ENCODE assay signal across 8 cellular contexts in the genomic region with DNA sequence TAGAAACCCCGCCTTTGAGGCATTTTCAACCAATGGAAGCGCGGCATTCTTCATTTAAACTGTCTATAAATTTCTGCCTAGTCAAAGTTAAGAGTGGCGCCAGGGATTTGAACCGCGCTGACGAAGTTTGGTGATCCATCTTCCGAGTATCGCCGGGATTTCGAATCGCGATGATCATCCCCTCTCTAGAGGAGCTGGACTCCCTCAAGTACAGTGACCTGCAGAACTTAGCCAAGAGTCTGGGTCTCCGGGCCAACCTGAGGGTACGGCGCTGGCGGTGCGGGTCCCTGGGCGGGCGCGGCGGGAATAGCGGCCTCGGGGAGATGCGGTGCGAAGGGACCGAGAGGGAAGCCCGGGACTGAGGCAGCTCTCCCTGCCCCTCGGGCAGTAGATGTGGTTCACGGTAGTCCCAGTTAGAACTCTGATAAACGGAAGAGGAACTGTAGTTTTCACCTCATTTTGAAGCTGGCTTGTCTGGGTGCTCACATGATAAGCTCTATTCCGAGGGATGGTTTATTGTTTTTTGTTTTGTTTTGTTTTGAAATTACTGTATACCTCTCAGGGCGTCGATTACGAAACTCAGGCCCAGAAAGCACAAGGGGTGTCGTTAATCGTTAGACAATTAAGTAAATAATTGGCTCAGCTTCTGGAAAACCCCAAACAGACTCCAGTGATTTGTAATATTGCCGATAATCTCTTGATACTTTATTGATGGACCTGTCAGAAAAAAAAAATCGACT. TPM values are rescaled to one million over a fixed set of nuclear protein-coding genes. Genes with fewer than 3 reads are reported as not detected.
DNase-seq lines count a peak whose midpoint lies in the region; ATAC-seq, FAIRE-seq and TF ChIP-seq lines count a peak whose summit lies in the region.

A gene with protein sequence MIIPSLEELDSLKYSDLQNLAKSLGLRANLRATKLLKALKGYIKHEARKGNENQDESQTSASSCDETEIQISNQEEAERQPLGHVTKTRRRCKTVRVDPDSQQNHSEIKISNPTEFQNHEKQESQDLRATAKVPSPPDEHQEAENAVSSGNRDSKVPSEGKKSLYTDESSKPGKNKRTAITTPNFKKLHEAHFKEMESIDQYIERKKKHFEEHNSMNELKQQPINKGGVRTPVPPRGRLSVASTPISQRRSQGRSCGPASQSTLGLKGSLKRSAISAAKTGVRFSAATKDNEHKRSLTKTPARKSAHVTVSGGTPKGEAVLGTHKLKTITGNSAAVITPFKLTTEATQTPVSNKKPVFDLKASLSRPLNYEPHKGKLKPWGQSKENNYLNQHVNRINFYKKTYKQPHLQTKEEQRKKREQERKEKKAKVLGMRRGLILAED (plus strand): TSS at position 94 of the 740 bp plus-strand sequence. CDS start 77 bp downstream, at position 171.

- DNase-seq in activated CD4-positive, alpha-beta T cell treated with anti-CD3 and anti-CD28 coated beads, Interleukin-2, amount 10 ng/mL, durations not matched to agents 7 days and 5 days: no peak
- no peak for DNase-seq in activated CD4-positive, alpha-beta T cell treated with anti-CD3 and anti-CD28 coated beads, Interleukin-2, amount 50 U/mL, for 4 hours
- DNase-seq in NAMALWA (ENCODE audit: low spot score): peak; percentile 80
- DNase-seq in ascending aorta (ENCODE audit: low spot score in 2 of 2): no peak
- DNase-seq in iPS-NIHi7 (ENCODE audit: extremely low spot score): peak; percentile 71
- DNase-seq in stimulated activated naive B cell treated with anti-CD40 and anti-IgM and Interleukin-4, amounts not matched to agents 10 μg/mL and 1 μg/mL and 100 μg/mL, for 72 hours: no peak
- no peak for DNase-seq in urothelium cell line (ENCODE audit: low spot score)

- intact Hi-C loops in ascending aorta (cut with DNase I): loop anchor here (1.0 to 5.0 kb wide), 7 partner anchors 49 to 766 kb away; a partner anchor contains a TSS

- H3K27ac Mint-ChIP-seq in activated CD4-positive, alpha-beta T cell treated with anti-CD3 and anti-CD28 coated beads, Interleukin-2, amount 10 ng/mL, durations not matched to agents 7 days and 5 days: peak within 1 kb of the TSS; percentile 98
- H3K27ac Mint-ChIP-seq in stimulated activated naive B cell treated with anti-CD40 and anti-IgM and Interleukin-4, amounts not matched to agents 10 μg/mL and 1 μg/mL and 100 μg/mL, for 72 hours: peak within 1 kb of the TSS; percentile 98

- CTCF ChIA-PET in activated CD4-positive, alpha-beta T cell treated with anti-CD3 and anti-CD28 coated beads, Interleukin-2, amount 10 ng/mL, durations not matched to agents 7 days and 5 days (lab: Charles Lee): interaction anchor here (0.5 to 1.4 kb wide), 11 partner anchors 10 to 731 kb away, joined by 3 to 10 read pairs (median 4); no protein-coding TSS in a partner anchor
- CTCF ChIA-PET in HEK293 (lab: Yijun Ruan, JAX): interaction anchor here (0.5 to 1.1 kb wide), 7 partner anchors 21 to 754 kb away, joined by 3 to 4 read pairs (median 4); no protein-coding TSS in a partner anchor

- H3K27ac ChIP-seq in HEK293 (ENCODE audit: extremely low read depth, low read depth, low read length): peak within 1 kb of the TSS; percentile 92
- H3K27ac ChIP-seq in ascending aorta: peak within 1 kb of the TSS in 1 of 2 donors; percentile 40

- H3K4me3 ChIP-seq in HEK293 (ENCODE audit: low read depth, low read length) (peak within 1 kb of the TSS; percentile 94), ascending aorta (peak within 1 kb of the TSS; percentile 89 to 91)

- POLR2A ChIA-PET in activated CD4-positive, alpha-beta T cell treated with anti-CD3 and anti-CD28 coated beads, Interleukin-2, amount 10 ng/mL, durations not matched to agents 7 days and 5 days (lab: Charles Lee): interaction anchor here (0.7 to 1.4 kb wide), 2 partner anchors 23 to 102 kb away, joined by 4 to 5 read pairs; a partner anchor contains a TSS
- POLR2A ChIA-PET in HEK293 (lab: Yijun Ruan, JAX): interaction anchor here (0.6 to 1.8 kb wide), 20 partner anchors 8 to 875 kb away, joined by 3 to 13 read pairs (median 3); a partner anchor contains a TSS

- FAIRE-seq in urothelium cell line (lab: Jason Lieb, UNC): no peak

- H3K9me3 ChIP-seq in HEK293 (ENCODE audit: control insufficient read depth, insufficient read depth, low read depth, low read length) (no peaks in the 10 kb centered on the region), ascending aorta (no peaks in the 10 kb centered on the region)

- peaks cover 40% of the 10 kb centered on the region for H3K36me3 Mint-ChIP-seq in activated CD4-positive, alpha-beta T cell treated with anti-CD3 and anti-CD28 coated beads, Interleukin-2, amount 10 ng/mL, durations not matched to agents 7 days and 5 days (ENCODE audit: low read depth)
- H3K36me3 Mint-ChIP-seq in stimulated activated naive B cell treated with anti-CD40 and anti-IgM and Interleukin-4, amounts not matched to agents 10 μg/mL and 1 μg/mL and 100 μg/mL, for 72 hours: peaks cover 0 to 4% of the 10 kb centered on the region in 2 donors

- ATAC-seq in stimulated activated naive B cell treated with anti-CD40 and anti-IgM and Interleukin-4, amounts not matched to agents 10 μg/mL and 1 μg/mL and 100 μg/mL, for 72 hours (replicated peaks): peak; percentile 24 to 33

- no peaks in the 10 kb centered on the region for H3K9me3 Mint-ChIP-seq in activated CD4-positive, alpha-beta T cell treated with anti-CD3 and anti-CD28 coated beads, Interleukin-2, amount 10 ng/mL, durations not matched to agents 7 days and 5 days
- H3K9me3 Mint-ChIP-seq in stimulated activated naive B cell treated with anti-CD40 and anti-IgM and Interleukin-4, amounts not matched to agents 10 μg/mL and 1 μg/mL and 100 μg/mL, for 72 hours: no peaks in the 10 kb centered on the region

- no peak for TF ChIP-seq CTCF in HEK293 (tag by site-specific recombination; IDR thresholded peaks at IDR 0.05)
- TF ChIP-seq CTCF in ascending aorta (IDR thresholded peaks at IDR 0.05): no peak

- no peaks in the 10 kb centered on the region for H3K27me3 ChIP-seq in ascending aorta

- H3K27me3 Mint-ChIP-seq in activated CD4-positive, alpha-beta T cell treated with anti-CD3 and anti-CD28 coated beads, Interleukin-2, amount 10 ng/mL, durations not matched to agents 7 days and 5 days: no peaks in the 10 kb centered on the region
- no peaks in the 10 kb centered on the region for H3K27me3 Mint-ChIP-seq in stimulated activated naive B cell treated with anti-CD40 and anti-IgM and Interleukin-4, amounts not matched to agents 10 μg/mL and 1 μg/mL and 100 μg/mL, for 72 hours

- H3K36me3 ChIP-seq in HEK293 (ENCODE audit: control insufficient read depth in 2 of 2, insufficient read depth in 1 of 2, low read length in 2 of 2): peaks cover 8 to 13% of the 10 kb centered on the region in 2 experiments; a peak in 2 of 3 replicates
- no peaks in the 10 kb centered on the region for H3K36me3 ChIP-seq in ascending aorta

- H3K4me1 Mint-ChIP-seq in activated CD4-positive, alpha-beta T cell treated with anti-CD3 and anti-CD28 coated beads, Interleukin-2, amount 10 ng/mL, durations not matched to agents 7 days and 5 days: peaks cover 36% of the 10 kb centered on the region
- peaks cover 13 to 32% of the 10 kb centered on the region in 2 donors for H3K4me1 Mint-ChIP-seq in stimulated activated naive B cell treated with anti-CD40 and anti-IgM and Interleukin-4, amounts not matched to agents 10 μg/mL and 1 μg/mL and 100 μg/mL, for 72 hours

- H3K4me1 ChIP-seq in HEK293 (ENCODE audit: control insufficient read depth, insufficient read depth, low read length) (no peaks in the 10 kb centered on the region), ascending aorta (peaks cover 0 to 8% of the 10 kb centered on the region in 2 donors)

- peak within 1 kb of the TSS; percentile 92 for H3K4me3 Mint-ChIP-seq in activated CD4-positive, alpha-beta T cell treated with anti-CD3 and anti-CD28 coated beads, Interleukin-2, amount 10 ng/mL, durations not matched to agents 7 days and 5 days
- H3K4me3 Mint-ChIP-seq in stimulated activated naive B cell treated with anti-CD40 and anti-IgM and Interleukin-4, amounts not matched to agents 10 μg/mL and 1 μg/mL and 100 μg/mL, for 72 hours: peak within 1 kb of the TSS; percentile 96 to 98

TF ChIP-seq in HEK293, 187 proteins besides CTCF, POLR2A, EP300 and RAD21 (continues in another document):
- TF ChIP-seq, protein P1, sequence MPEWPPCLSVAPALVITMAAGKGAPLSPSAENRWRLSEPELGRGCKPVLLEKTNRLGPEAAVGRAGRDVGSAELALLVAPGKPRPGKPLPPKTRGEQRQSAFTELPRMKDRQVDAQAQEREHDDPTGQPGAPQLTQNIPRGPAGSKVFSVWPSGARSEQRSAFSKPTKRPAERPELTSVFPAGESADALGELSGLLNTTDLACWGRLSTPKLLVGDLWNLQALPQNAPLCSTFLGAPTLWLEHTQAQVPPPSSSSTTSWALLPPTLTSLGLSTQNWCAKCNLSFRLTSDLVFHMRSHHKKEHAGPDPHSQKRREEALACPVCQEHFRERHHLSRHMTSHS (tag by site-specific recombination; IDR thresholded peaks at IDR 0.05): no peak
- TF ChIP-seq SETDB1 (IDR thresholded peaks at IDR 0.05; ENCODE audit: insufficient read length, low read length): peak; percentile 53
- no peak for TF ChIP-seq ZNF785 (tag by site-specific recombination; IDR thresholded peaks at IDR 0.05)
- no peak for TF ChIP-seq ZNF558 (tag by site-specific recombination; IDR thresholded peaks at IDR 0.05)
- TF ChIP-seq, protein P2, sequence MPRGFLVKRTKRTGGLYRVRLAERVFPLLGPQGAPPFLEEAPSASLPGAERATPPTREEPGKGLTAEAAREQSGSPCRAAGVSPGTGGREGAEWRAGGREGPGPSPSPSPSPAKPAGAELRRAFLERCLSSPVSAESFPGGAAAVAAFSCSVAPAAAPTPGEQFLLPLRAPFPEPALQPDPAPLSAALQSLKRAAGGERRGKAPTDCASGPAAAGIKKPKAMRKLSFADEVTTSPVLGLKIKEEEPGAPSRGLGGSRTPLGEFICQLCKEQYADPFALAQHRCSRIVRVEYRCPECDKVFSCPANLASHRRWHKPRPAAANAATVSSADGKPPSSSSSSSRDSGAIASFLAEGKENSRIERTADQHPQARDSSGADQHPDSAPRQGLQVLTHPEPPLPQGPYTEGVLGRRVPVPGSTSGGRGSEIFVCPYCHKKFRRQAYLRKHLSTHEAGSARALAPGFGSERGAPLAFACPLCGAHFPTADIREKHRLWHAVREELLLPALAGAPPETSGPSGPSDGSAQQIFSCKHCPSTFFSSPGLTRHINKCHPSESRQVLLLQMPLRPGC (tag by site-specific recombination; IDR thresholded peaks at IDR 0.05): 0 out of 2 replicates have a peak, but pooled peaks have one; percentile 7
- 0 out of 2 replicates have a peak, but pooled peaks have one; percentile 14 for TF ChIP-seq ZXDB (tag by site-specific recombination; IDR thresholded peaks at IDR 0.05)
- TF ChIP-seq ZBTB17 (tag by site-specific recombination; IDR thresholded peaks at IDR 0.05): 0 out of 2 replicates have a peak, but pooled peaks have one; percentile 4
- TF ChIP-seq ZNF10 (tag by site-specific recombination; IDR thresholded peaks at IDR 0.05): no peak

RNA-seq across cellular contexts. Expression of the gene that starts here (rescaled TPM):
- 100 to 1,000 TPM; 310 to 336 TPM for total RNA-seq in activated CD4-positive, alpha-beta T cell treated with anti-CD3 and anti-CD28 coated beads, Interleukin-2, amount 10 ng/mL, durations not matched to agents 7 days and 5 days
- not detected for total RNA-seq in ascending aorta

Comparison
In these comparisons a context has a peak if more than half of its experiments do, and no peak if none do; other contexts are left out.
1. RNA of the gene that starts here (total RNA-seq): 310 to 336 TPM in activated CD4-positive, alpha-beta T cell treated with anti-CD3 and anti-CD28 coated beads, Interleukin-2, amount 10 ng/mL, durations not matched to agents 7 days and 5 days; not detected in ascending aorta (single experiment); every median in the first group is over 100 times any median in the second.
2. DNase-seq: peak in NAMALWA (single experiment) and iPS-NIHi7 (single experiment); none in activated CD4-positive, alpha-beta T cell treated with anti-CD3 and anti-CD28 coated beads, Interleukin-2, amount 10 ng/mL, durations not matched to agents 7 days and 5 days (single experiment), activated CD4-positive, alpha-beta T cell treated with anti-CD3 and anti-CD28 coated beads, Interleukin-2, amount 50 U/mL, for 4 hours (0 of 2), ascending aorta (0 of 2), stimulated activated naive B cell treated with anti-CD40 and anti-IgM and Interleukin-4, amounts not matched to agents 10 μg/mL and 1 μg/mL and 100 μg/mL, for 72 hours (single experiment) and urothelium cell line (single experiment).